Comparison of ENCODE assay signal across 12 cellular contexts in the genomic region with DNA sequence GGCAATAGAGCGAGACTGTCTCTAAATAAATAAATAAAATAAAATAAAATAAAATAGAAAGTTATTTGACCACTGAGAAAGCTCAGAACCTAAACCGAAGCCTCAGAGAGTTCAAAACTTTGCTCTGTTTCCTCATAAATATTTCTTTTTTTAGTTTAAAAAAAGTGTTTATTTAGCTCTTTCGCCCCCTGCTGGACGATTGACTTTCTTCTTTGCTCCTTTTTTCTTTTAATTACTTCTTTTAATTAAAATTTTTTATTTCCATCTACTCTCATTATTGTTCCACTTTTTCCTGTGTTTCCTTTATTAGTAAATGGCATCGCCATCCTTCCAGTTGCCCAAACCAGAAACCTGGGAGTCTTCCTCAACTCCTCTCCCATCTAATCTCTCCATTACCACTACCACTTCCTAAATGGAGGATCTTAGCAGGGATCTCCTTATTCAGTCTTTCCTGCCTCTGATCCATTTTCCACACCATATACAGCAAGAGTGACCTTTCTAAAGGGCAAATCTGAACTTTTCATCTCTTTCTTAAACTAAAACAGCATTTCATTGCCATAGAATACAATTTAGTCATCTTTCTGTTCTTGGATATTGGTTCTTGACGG. TPM values are rescaled to one million over a fixed set of nuclear protein-coding genes. Genes with fewer than 3 reads are reported as not detected.
DNase-seq lines count a peak whose midpoint lies in the region; ATAC-seq, FAIRE-seq and TF ChIP-seq lines count a peak whose summit lies in the region.
"Had no signal": no experiment of that assay in that cellular context is flagged by ENCODE, and none has a peak within 500 bp of the region (broad histone marks: within the 10 kb centered on the region; RNA-seq: fewer than 3 reads in every experiment).

No MANE protein-coding gene starts in this region.

- no peak overlapping the region for H3K27ac ChIP-seq in Karpas-422 (ENCODE audit: low read length)
- H3K27ac ChIP-seq in GM12878 (ENCODE audit: control insufficient read depth, insufficient read depth), result no peak overlapping the region
- no peak overlapping the region for H3K27ac ChIP-seq in lower lobe of right lung
- no peak overlapping the region for H3K27ac ChIP-seq in sigmoid colon
- H3K27ac ChIP-seq: pancreas, SJSA1 had no signal

- intact Hi-C loops in GM12878 (cut with micrococcal nuclease; ENCODE audit: unreplicated experiment), result no loop called here
- intact Hi-C loops in lower lobe of right lung (cut with DNase I), result no loop called here
- intact Hi-C loops in sigmoid colon (cut with DNase I), result no loop called here

- WGBS in GM12878 (ENCODE audit: insufficient coverage, insufficient replicate concordance, low lambda C conversion rate, missing lambda C conversion rate), result 9% methylated on average over 6 of the region's 6 CpGs
- 72 to 78% methylated on average over 6 of the region's 6 CpGs for WGBS in sigmoid colon, 2 donors

- TF ChIP-seq CTCF in GM12878 (IDR thresholded peaks at IDR 0.05 in 2 of 3, conservative IDR thresholded peaks at IDR 0.05 in 1 of 3; ENCODE audit: control insufficient read depth in 2 of 3, extremely low read depth in 1 of 3, insufficient read depth in 1 of 3, low read depth in 3 of 3, low read length in 3 of 3) (peak in 2 of 3 experiments; percentile 33 to 34; a peak in 3 of 6 replicates), lower lobe of right lung (IDR thresholded peaks at IDR 0.05) (peak; percentile 15), sigmoid colon (IDR thresholded peaks at IDR 0.05) (no peak)

- SMC1A ChIA-PET in GM12878 (lab: Charles Lee; ENCODE audit: uncharacterized antibody, unreplicated experiment), result interaction anchor here (0.7 to 1.4 kb wide), 4 partner anchors 23 to 408 kb away, joined by 3 to 4 read pairs (median 4); no protein-coding TSS in a partner anchor

- H3K4me2 ChIP-seq in Karpas-422 (ENCODE audit: low read depth, low read length, poor library complexity, severe bottlenecking), result no peak overlapping the region
- H3K4me2 ChIP-seq in GM12878 (ENCODE audit: control insufficient read depth, insufficient read depth), result no peak overlapping the region

- H4K20me1 ChIP-seq in Karpas-422 (ENCODE audit: insufficient read depth, low read depth, low read length) (no peaks in the 10 kb centered on the region), GM12878 (ENCODE audit: control insufficient read depth, insufficient read depth) (no peaks in the 10 kb centered on the region)

- DNase-seq in ELR (ENCODE audit: low read depth) (peak; percentile 30), Karpas-422 (peak; percentile 71), GM12878 (ENCODE audit: low read depth, low spot score) (no peak), lower lobe of right lung (no peak), ureter (ENCODE audit: low spot score) (no peak), sigmoid colon (no peak), AG08395 (ENCODE audit: low spot score) (no peak)
- DNase-seq: activated CD4-positive, alpha-beta memory T cell treated with anti-CD3 and anti-CD28 coated beads for 36 hours; pancreas had no signal

- H3K9ac ChIP-seq in Karpas-422 (ENCODE audit: low read length), result no peak overlapping the region
- no peak overlapping the region for H3K9ac ChIP-seq in GM12878 (ENCODE audit: control insufficient read depth, insufficient read depth, low read length)

- no peak overlapping the region for H3K4me3 ChIP-seq in Karpas-422 (ENCODE audit: low read length)
- no peak overlapping the region for H3K4me3 ChIP-seq in GM12878
- H3K4me3 ChIP-seq in lower lobe of right lung, result no peak overlapping the region
- H3K4me3 ChIP-seq in sigmoid colon, result no peak overlapping the region
- H3K4me3 ChIP-seq: pancreas, SJSA1 had no signal

- H3K9me2 ChIP-seq in Karpas-422 (replicated peaks; ENCODE audit: insufficient read depth, low read length), result no peaks in the 10 kb centered on the region

- POLR2A ChIA-PET in GM12878 (lab: Charles Lee), result no interaction called here

- RAD21 ChIA-PET in GM12878 (lab: Charles Lee; ENCODE audit: unreplicated experiment), result no interaction called here

- H3K9me3 ChIP-seq in Karpas-422 (ENCODE audit: low read length) (no peaks in the 10 kb centered on the region), GM12878 (replicated peaks; ENCODE audit: control insufficient read depth, insufficient read depth, low read length) (no peaks in the 10 kb centered on the region), lower lobe of right lung (no peaks in the 10 kb centered on the region), sigmoid colon (no peaks in the 10 kb centered on the region)
- H3K9me3 ChIP-seq: pancreas, SJSA1 had no signal

- H3K36me3 ChIP-seq in Karpas-422 (ENCODE audit: insufficient read depth, low read length), result no peaks in the 10 kb centered on the region
- H3K36me3 ChIP-seq in GM12878 (ENCODE audit: control insufficient read depth in 2 of 2, insufficient read depth in 2 of 2, low read length in 1 of 2), result no peaks in the 10 kb centered on the region
- no peaks in the 10 kb centered on the region for H3K36me3 ChIP-seq in lower lobe of right lung
- H3K36me3 ChIP-seq in sigmoid colon, result no peaks in the 10 kb centered on the region
- H3K36me3 ChIP-seq: pancreas, SJSA1 had no signal

- H2AFZ ChIP-seq in Karpas-422 (ENCODE audit: low read length) (no peak overlapping the region), GM12878 (ENCODE audit: control insufficient read depth, low read depth, low read length) (no peak overlapping the region)

- TF ChIP-seq POLR2A in GM12878 (IDR thresholded peaks at IDR 0.05; ENCODE audit: low read depth, low read length), result no peak
- no peak for TF ChIP-seq POLR2A in sigmoid colon (IDR thresholded peaks at IDR 0.05)

- TF ChIP-seq EP300 in GM12878 (IDR thresholded peaks at IDR 0.05; ENCODE audit: borderline replicate concordance in 1 of 2, control insufficient read depth in 1 of 2, low read depth in 2 of 2, low read length in 2 of 2) (no peak), sigmoid colon (IDR thresholded peaks at IDR 0.05) (no peak)

- in situ Hi-C loops in GM12878 (cut with MboI), result no loop called here

- H3K4me1 ChIP-seq in Karpas-422 (ENCODE audit: low read length) (no peaks in the 10 kb centered on the region), GM12878 (ENCODE audit: control insufficient read depth, insufficient read depth, low read length) (no peaks in the 10 kb centered on the region), lower lobe of right lung (no peaks in the 10 kb centered on the region), sigmoid colon (no peaks in the 10 kb centered on the region)
- H3K4me1 ChIP-seq: pancreas, SJSA1 had no signal

- no peak for FAIRE-seq in GM12878 (lab: Jason Lieb, UNC)
- FAIRE-seq: islet of Langerhans, pancreas had no signal

- no peaks in the 10 kb centered on the region for H3K27me3 ChIP-seq in Karpas-422 (ENCODE audit: low read length)
- H3K27me3 ChIP-seq in GM12878 (replicated peaks in 1 of 2; ENCODE audit: control insufficient read depth in 2 of 2, insufficient read depth in 2 of 2, low read length in 1 of 2), result no peaks in the 10 kb centered on the region
- no peaks in the 10 kb centered on the region for H3K27me3 ChIP-seq in lower lobe of right lung (ENCODE audit: low read depth)
- no peaks in the 10 kb centered on the region for H3K27me3 ChIP-seq in sigmoid colon
- H3K27me3 ChIP-seq: SJSA1 had no signal

- ATAC-seq in GM12878 (no peak), lower lobe of right lung (no peak), HG03571 (IDR thresholded peaks at IDR 0.05; ENCODE audit: unreplicated experiment) (no peak)
- ATAC-seq: pancreas had no signal

- BruUV-seq in GM12878 (replicated peaks; lab: Mats Ljungman, UMichigan), result no TSS peak

- no peaks in the 10 kb centered on the region for H3K79me2 ChIP-seq in Karpas-422 (ENCODE audit: low read length)
- H3K79me2 ChIP-seq in GM12878 (ENCODE audit: control insufficient read depth, insufficient read depth, low read length), result no peaks in the 10 kb centered on the region

- no peak for TF ChIP-seq RAD21 in GM12878 (IDR thresholded peaks at IDR 0.05; ENCODE audit: insufficient read depth, low read depth, low read length)

- CTCF ChIA-PET in GM12878 (lab: Yijun Ruan, JAX), result interaction anchor here (0.7 to 2.3 kb wide), 12 partner anchors 9 to 393 kb away, joined by 3 to 17 read pairs (median 3); no protein-coding TSS in a partner anchor

TF ChIP-seq in GM12878, 131 proteins besides CTCF, POLR2A, EP300 and RAD21 (continues in another document):
- TF ChIP-seq CBX3 (IDR thresholded peaks at IDR 0.05; ENCODE audit: borderline replicate concordance, low read depth), result no peak
- TF ChIP-seq, protein P1, sequence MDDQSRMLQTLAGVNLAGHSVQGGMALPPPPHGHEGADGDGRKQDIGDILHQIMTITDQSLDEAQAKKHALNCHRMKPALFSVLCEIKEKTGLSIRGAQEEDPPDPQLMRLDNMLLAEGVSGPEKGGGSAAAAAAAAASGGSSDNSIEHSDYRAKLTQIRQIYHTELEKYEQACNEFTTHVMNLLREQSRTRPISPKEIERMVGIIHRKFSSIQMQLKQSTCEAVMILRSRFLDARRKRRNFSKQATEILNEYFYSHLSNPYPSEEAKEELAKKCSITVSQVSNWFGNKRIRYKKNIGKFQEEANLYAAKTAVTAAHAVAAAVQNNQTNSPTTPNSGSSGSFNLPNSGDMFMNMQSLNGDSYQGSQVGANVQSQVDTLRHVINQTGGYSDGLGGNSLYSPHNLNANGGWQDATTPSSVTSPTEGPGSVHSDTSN (IDR thresholded peaks at IDR 0.05; ENCODE audit: insufficient replicate concordance, low read depth, low read length), result no peak
- TF ChIP-seq KDM1A (IDR thresholded peaks at IDR 0.05; ENCODE audit: borderline replicate concordance), result no peak

RNA-seq across cellular contexts. Expression of a gene that starts 0.7 kb away (rescaled TPM):
- not detected in 2 replicates for total RNA-seq in Karpas-422 (2014; rRNA removed; shearing (Covaris generic); ENCODE audit: low replicate concordance)
- total RNA-seq in GM12878 (2013; cell fraction: nucleolus; rRNA removed), result not detected in 2 replicates
- not detected in 2 replicates for total RNA-seq in GM12878 (2014; rRNA removed)
- total RNA-seq in GM12878 (2014; rRNA removed; fragmentation: Illumina TruSeq; extraction: Trizol), result 0.18 TPM in 1 of 2 replicates, not detected in the other
- not detected in 2 replicates for total RNA-seq in GM12878 (2021)
- polyA plus RNA-seq in GM12878 (2011; ENCODE audit: low read depth), result not detected
- 0.08 TPM in 1 of 2 replicates, not detected in the other for polyA plus RNA-seq in GM12878 (2011; rRNA removed)
- not detected in 2 replicates for polyA plus RNA-seq in GM12878 (2011; cell fraction: cytosol; rRNA removed)
- not detected in 2 replicates for polyA plus RNA-seq in GM12878 (2011; cell fraction: nucleus; rRNA removed)
- polyA plus RNA-seq in GM12878 (2012), result not detected in 2 replicates
- polyA plus RNA-seq in GM12878 (2014; fragmentation: Illumina TruSeq; extraction: Trizol), result not detected in 2 replicates
- polyA plus RNA-seq in GM12878 (2014; fragmentation: Nextera tagmentation; extraction: Ambion mirVana), result not detected
- not detected in 2 replicates for polyA plus RNA-seq in GM12878 (2014; rRNA removed)
- polyA plus RNA-seq in GM12878 (2016; fragmentation: Nextera tagmentation; extraction: Ambion mirVana), result not detected
- polyA minus RNA-seq in GM12878 (2011; rRNA and poly(A)+ RNA removed), result not detected in 2 replicates
- polyA minus RNA-seq in GM12878 (2011; cell fraction: cytosol; rRNA and poly(A)+ RNA removed), result not detected in 2 replicates
- not detected in 2 replicates for polyA minus RNA-seq in GM12878 (2011; cell fraction: nucleus; rRNA and poly(A)+ RNA removed)
- 0.35 TPM for total RNA-seq in lower lobe of right lung
- total RNA-seq in ureter, result 0.83 TPM
- total RNA-seq in sigmoid colon, result under 1 TPM in 1 of 4 donors, not detected in 3; 0.36 TPM
- under 1 TPM in 1 of 3 donors, not detected in 2; 0.45 TPM for polyA plus RNA-seq in sigmoid colon
- total RNA-seq: activated CD4-positive, alpha-beta memory T cell treated with anti-CD3 and anti-CD28 coated beads for 36 hours; SJSA1 had no signal

Comparison
In these comparisons a context has a peak if more than half of its experiments do, and no peak if none do; other contexts are left out.
1. DNase-seq: peak in ELR (single experiment) and Karpas-422 (single experiment); none in GM12878 (single experiment), lower lobe of right lung (single experiment), ureter (single experiment), sigmoid colon (single experiment) and AG08395 (single experiment).
2. CTCF ChIP-seq: peak in GM12878 (2 of 3) and lower lobe of right lung (single experiment); none in sigmoid colon (0 of 4).